In the genomic region with DNA sequence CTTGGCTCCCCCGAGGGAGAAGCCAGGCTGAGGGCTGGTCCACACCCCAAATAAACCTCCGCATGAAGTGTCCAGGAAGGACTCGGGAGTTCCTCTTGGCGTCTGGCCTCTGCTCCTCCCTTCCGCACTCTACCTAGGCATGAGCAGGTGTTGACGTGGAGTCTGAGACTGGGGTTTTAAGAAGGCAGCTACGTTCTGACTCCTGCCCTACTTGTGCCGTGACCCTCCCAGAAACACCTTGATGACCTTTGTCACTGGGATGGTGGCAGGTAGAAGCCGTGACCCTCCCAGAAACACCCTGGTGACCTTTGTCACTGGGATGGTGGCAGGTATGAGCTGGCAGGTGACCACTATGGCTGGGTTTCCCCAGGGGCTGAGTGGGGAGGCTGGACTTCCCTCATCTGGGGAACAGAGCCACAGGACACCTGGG, we compare ENCODE assay signal across 18 cellular contexts. TPM values are rescaled to one million over a fixed set of nuclear protein-coding genes. Genes with fewer than 3 reads are reported as not detected.
DNase-seq lines count a peak whose midpoint lies in the region; ATAC-seq and TF ChIP-seq lines count a peak whose summit lies in the region.
"Had no signal": no experiment of that assay in that cellular context is flagged by ENCODE, and none has a peak within 500 bp of the region (broad histone marks: within the 10 kb centered on the region; RNA-seq: fewer than 3 reads in every experiment).

No MANE protein-coding gene starts in this region.

- H3K36me3 ChIP-seq in mucosa of descending colon (ENCODE audit: low read depth) (no peaks in the 10 kb centered on the region), suprapubic skin (peaks cover 19% of the 10 kb centered on the region)

- no peaks in the 10 kb centered on the region for H3K9me3 ChIP-seq in mucosa of descending colon
- H3K9me3 ChIP-seq in suprapubic skin = no peaks in the 10 kb centered on the region

- no peak overlapping the region for H3K27ac ChIP-seq in suprapubic skin
- H3K27ac ChIP-seq: 22Rv1, GM23248, PC-9 had no signal

- TF ChIP-seq POLR2A in suprapubic skin (IDR thresholded peaks at IDR 0.05) = no peak

- peaks cover 4% of the 10 kb centered on the region for H3K4me1 ChIP-seq in mucosa of descending colon (ENCODE audit: low read depth)
- peaks cover 12% of the 10 kb centered on the region for H3K4me1 ChIP-seq in suprapubic skin

- in situ Hi-C loops in KBM-7 (cut with MboI; ENCODE audit: low pct_unique_long_range_greater_than_20kb, low sequenced_read_pairs) = no loop called here

- TF ChIP-seq CTCF in mucosa of descending colon (IDR thresholded peaks at IDR 0.05) (no peak), suprapubic skin (IDR thresholded peaks at IDR 0.05) (no peak)

- peak; percentile 53 for DNase-seq in activated CD8-positive, alpha-beta memory T cell treated with anti-CD3 and anti-CD28 coated beads for 24 hours
- no peak for DNase-seq in activated CD8-positive, alpha-beta memory T cell treated with anti-CD3 and anti-CD28 coated beads, Interleukin-2, amount 50 U/mL, for 4 hours
- DNase-seq in ecto neural progenitor cell (ENCODE audit: low spot score) (peak; percentile 28), mucosa of descending colon (peak in 2 of 3 donors; percentile 61), suprapubic skin (ENCODE audit: low spot score in 2 of 2) (peak; percentile 59 to 75), GM19238 (ENCODE audit: insufficient read length, low spot score) (no peak), KBM-7 (no peak), OCI-M2 (lab: John Stamatoyannopoulos, UW; ENCODE audit: unreplicated experiment) (no peak)
- DNase-seq: CD4-positive, alpha-beta memory T cell; GM23248; KG1; NCI-H1436; NCI-H2029 treated with DMSO at 0.1 percent for 48 hours; NCI-H510A treated with DMSO at 0.1 percent for 48 hours; NCI-H82; PC-9 had no signal

- no peak for TF ChIP-seq EP300 in suprapubic skin (IDR thresholded peaks at IDR 0.05)

- H3K4me3 ChIP-seq in mucosa of descending colon (no peak overlapping the region), suprapubic skin (no peak overlapping the region)
- H3K4me3 ChIP-seq: GM12878, GM23248, PC-9 had no signal

- no peaks in the 10 kb centered on the region for H3K27me3 ChIP-seq in suprapubic skin

- peak; percentile 90 for ATAC-seq in mucosa of descending colon
- ATAC-seq: GM12878 had no signal

- 69% methylated on average over 9 of the region's 9 CpGs for WGBS in suprapubic skin

- intact Hi-C loops in mucosa of descending colon (cut with DNase I, micrococcal nuclease) = no loop called here

RNA-seq across cellular contexts. Expression of a gene that starts 54.8 kb away (rescaled TPM):
- total RNA-seq in mucosa of descending colon = 10 to 100 TPM; 30.8 to 39.6 (median 32.2) TPM
- 10 to 100 TPM; 55.7 to 75.0 (median 67.3) TPM for total RNA-seq in suprapubic skin

Comparison
In these comparisons a context has a peak if more than half of its experiments do, and no peak if none do; other contexts are left out.
1. DNase-seq: peak in activated CD8-positive, alpha-beta memory T cell treated with anti-CD3 and anti-CD28 coated beads for 24 hours (single experiment), ecto neural progenitor cell (single experiment), mucosa of descending colon (2 of 3) and suprapubic skin (2 of 2); none in activated CD8-positive, alpha-beta memory T cell treated with anti-CD3 and anti-CD28 coated beads, Interleukin-2, amount 50 U/mL, for 4 hours (single experiment), GM19238 (single experiment), KBM-7 (single experiment) and OCI-M2 (single experiment).